15 cellular contexts compared by ENCODE assay signal in the genomic region with DNA sequence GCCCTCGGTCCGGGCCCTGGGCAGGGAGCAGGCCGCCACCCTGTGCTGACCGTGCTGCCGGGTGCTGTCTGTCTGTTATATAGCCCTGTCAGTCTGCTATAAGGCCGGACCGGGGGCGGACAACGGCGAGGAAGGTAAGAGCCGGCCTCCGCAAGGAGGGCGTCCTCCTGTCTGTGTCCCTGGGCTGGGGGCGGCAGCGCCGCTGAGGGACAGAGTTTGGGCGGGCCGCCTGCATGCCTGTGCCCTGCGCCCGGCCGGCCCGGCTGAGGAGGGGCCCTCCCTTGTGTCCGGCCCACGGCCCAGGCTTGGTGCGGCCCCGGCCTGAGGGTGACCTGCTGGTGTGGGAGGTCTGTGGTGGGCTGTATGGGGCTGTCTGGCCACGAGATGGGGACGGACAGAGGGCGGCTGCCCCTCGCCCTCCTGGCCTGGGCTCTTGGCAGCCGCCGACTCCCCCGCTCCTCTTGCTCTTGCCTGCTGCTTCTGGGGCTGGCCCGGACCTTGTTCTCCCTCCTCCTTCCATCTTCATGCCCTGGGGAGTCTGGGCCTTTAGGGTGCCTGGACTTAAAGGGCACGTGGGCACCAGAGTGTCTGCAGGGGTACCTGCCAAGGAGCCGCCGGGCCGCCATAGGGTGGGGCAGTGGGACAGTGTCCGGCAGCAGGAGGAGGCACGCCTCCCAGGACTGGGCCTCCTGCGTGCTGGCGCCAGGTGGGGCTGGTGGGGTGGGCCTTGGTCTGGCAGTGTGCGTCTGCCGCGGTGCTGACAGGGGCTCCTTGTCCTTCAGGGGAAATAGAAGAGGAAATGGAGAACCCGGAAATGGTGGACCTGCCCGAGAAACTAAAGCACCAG. TPM values are rescaled to one million over a fixed set of nuclear protein-coding genes. Genes with fewer than 3 reads are reported as not detected.
"Had no signal": no experiment of that assay in that cellular context is flagged by ENCODE, and none has a peak within 500 bp of the region (broad histone marks: within the 10 kb centered on the region; RNA-seq: fewer than 3 reads in every experiment).

No MANE protein-coding gene starts in this region.

- H3K27me3 Mint-ChIP-seq: activated naive CD8-positive, alpha-beta T cell treated with anti-CD3 and anti-CD28 coated beads, Interleukin-2, amount 50 U/mL, for 24 hours; T-cell had no signal

- H3K4me3 ChIP-seq: body of pancreas, gastrocnemius medialis, lower lobe of right lung, mucosa of descending colon, smooth muscle cell, thyroid gland had no signal

- H3K9me3 Mint-ChIP-seq: activated naive CD8-positive, alpha-beta T cell treated with anti-CD3 and anti-CD28 coated beads, Interleukin-2, amount 50 U/mL, for 24 hours; activated T-helper 1 cell treated with anti-CD3 and anti-CD28 coated beads, Interleukin-12 subunit alpha, Interleukin-12 subunit beta, Interleukin-2, Interleukin-4 antibody, amounts not matched to agents 30 ng/mL and 10 ng/mL and 1 ng/mL, durations not matched to agents 14 hours and 24 hours and 36 hours; nephron progenitor cell; T-cell; T-helper 2 cell treated with Interferon-gamma antibody and Interleukin-4, amounts not matched to agents 5 μg/mL and 100 μg/mL, for 36 hours had no signal

- H3K9me3 ChIP-seq: body of pancreas, esophagus muscularis mucosa, gastrocnemius medialis, heart left ventricle, lower lobe of right lung, mucosa of descending colon, thyroid gland had no signal

- H3K4me3 Mint-ChIP-seq: activated CD8-positive, alpha-beta T cell treated with anti-CD3 and anti-CD28 coated beads, Interleukin-2, amount 10 ng/mL, durations not matched to agents 7 days and 5 days; activated naive CD8-positive, alpha-beta T cell treated with anti-CD3 and anti-CD28 coated beads, Interleukin-2, amount 50 U/mL, for 24 hours; activated T-helper 1 cell treated with anti-CD3 and anti-CD28 coated beads, Interleukin-12 subunit alpha, Interleukin-12 subunit beta, Interleukin-2, Interleukin-4 antibody, amounts not matched to agents 30 ng/mL and 10 ng/mL and 1 ng/mL, durations not matched to agents 14 hours and 24 hours and 36 hours; nephron progenitor cell; T-cell; T-helper 2 cell treated with Interferon-gamma antibody and Interleukin-4, amounts not matched to agents 5 μg/mL and 100 μg/mL, for 36 hours had no signal

- H3K4me1 Mint-ChIP-seq: activated naive CD8-positive, alpha-beta T cell treated with anti-CD3 and anti-CD28 coated beads, Interleukin-2, amount 50 U/mL, for 24 hours; T-cell had no signal

- H3K27ac ChIP-seq: body of pancreas, gastrocnemius medialis, thyroid gland, VCaP had no signal

- H3K27ac Mint-ChIP-seq: activated CD8-positive, alpha-beta T cell treated with anti-CD3 and anti-CD28 coated beads, Interleukin-2, amount 10 ng/mL, durations not matched to agents 7 days and 5 days; activated naive CD8-positive, alpha-beta T cell treated with anti-CD3 and anti-CD28 coated beads, Interleukin-2, amount 50 U/mL, for 24 hours; activated T-helper 1 cell treated with anti-CD3 and anti-CD28 coated beads, Interleukin-12 subunit alpha, Interleukin-12 subunit beta, Interleukin-2, Interleukin-4 antibody, amounts not matched to agents 30 ng/mL and 10 ng/mL and 1 ng/mL, durations not matched to agents 14 hours and 24 hours and 36 hours; nephron progenitor cell; T-cell; T-helper 2 cell treated with Interferon-gamma antibody and Interleukin-4, amounts not matched to agents 5 μg/mL and 100 μg/mL, for 36 hours had no signal

- H3K27me3 ChIP-seq: body of pancreas, esophagus muscularis mucosa, gastrocnemius medialis, heart left ventricle, thyroid gland had no signal

- H3K4me2 ChIP-seq: smooth muscle cell had no signal

RNA-seq across cellular contexts. Expression of a gene that starts 25.1 kb away (rescaled TPM):
- total RNA-seq: activated T-helper 1 cell treated with anti-CD3 and anti-CD28 coated beads, Interleukin-12 subunit alpha, Interleukin-12 subunit beta, Interleukin-2, Interleukin-4 antibody, amounts not matched to agents 30 ng/mL and 10 ng/mL and 1 ng/mL, durations not matched to agents 14 hours and 24 hours and 36 hours had no signal

RNA-seq across cellular contexts. Expression of a gene that starts 51.2 kb away (rescaled TPM):
- total RNA-seq: gastrocnemius medialis had no signal
